Comparison of ENCODE assay signal across 24 cellular contexts in the genomic region with DNA sequence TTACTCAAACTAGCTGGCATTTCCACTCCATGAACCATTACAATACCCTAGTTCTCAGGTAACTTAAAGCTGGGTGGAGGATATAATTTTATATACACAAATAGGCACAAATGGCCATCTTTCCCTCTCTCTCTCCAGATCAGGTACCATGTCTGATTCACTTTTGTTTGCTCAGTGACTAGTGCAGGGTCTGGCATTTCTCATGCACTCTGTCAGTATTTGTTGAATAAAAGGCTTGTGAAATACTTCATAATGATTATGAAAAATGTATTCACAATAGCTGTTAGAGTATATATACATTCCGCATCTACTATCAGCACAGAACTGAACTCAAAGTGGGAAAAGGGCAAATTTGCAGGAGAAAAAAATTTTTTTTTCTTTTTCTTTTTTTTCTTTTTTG.
A peak's percentile ranks its signal among the peaks of the same experiment; 100 is the strongest.
DNase-seq lines count a peak whose midpoint lies in the region; ATAC-seq and TF ChIP-seq lines count a peak whose summit lies in the region.
"Had no signal": no experiment of that assay in that cellular context is flagged by ENCODE, and none has a peak within 500 bp of the region (broad histone marks: within the 10 kb centered on the region; RNA-seq: fewer than 3 reads in every experiment).

No MANE protein-coding gene starts in this region.

- no peaks in the 10 kb centered on the region for H3K36me3 Mint-ChIP-seq in CD8-positive, alpha-beta memory T cell
- H3K36me3 Mint-ChIP-seq: IgD-negative memory B cell; natural killer cell; stimulated activated effector memory CD8-positive, alpha-beta T cell treated with anti-CD3 and anti-CD28 coated beads, Interleukin-12 subunit alpha, Interleukin-12 subunit beta, amount 100 ng/mL, for 72 hours; WTC11 had no signal

- peak overlapping the region; percentile 5; the same call in 1 of the 2 replicates for H3K4me3 ChIP-seq in PC-3 (ENCODE audit: low read length)
- no peak overlapping the region for H3K4me3 ChIP-seq in mammary epithelial cell (replicated peaks in 1 of 3; ENCODE audit: insufficient read depth in 1 of 3, low read depth in 2 of 3, low read length in 3 of 3)
- H3K4me3 ChIP-seq in left lung: no peak overlapping the region
- no peak overlapping the region for H3K4me3 ChIP-seq in CD8-positive, alpha-beta memory T cell (ENCODE audit: low read length)
- H3K4me3 ChIP-seq: gastroesophageal sphincter, sigmoid colon, suprapubic skin, uterus had no signal

- H3K79me2 ChIP-seq in PC-3 (ENCODE audit: low read length): no peaks in the 10 kb centered on the region
- H3K79me2 ChIP-seq in mammary epithelial cell (ENCODE audit: insufficient read depth, low read length): no peaks in the 10 kb centered on the region

- no peak overlapping the region for H2AFZ ChIP-seq in PC-3 (ENCODE audit: low read length)
- H2AFZ ChIP-seq in mammary epithelial cell (ENCODE audit: low read depth, low read length): no peak overlapping the region

- ATAC-seq in PC-3: peak; percentile 89
- peak; percentile 14 for ATAC-seq in left lung
- no peak for ATAC-seq in GM18873 (IDR thresholded peaks at IDR 0.05; ENCODE audit: low FRiP score, unreplicated experiment)
- ATAC-seq: activated naive CD8-positive, alpha-beta T cell treated with anti-CD3 and anti-CD28 coated beads, Interleukin-2, amount 50 U/mL, for 24 hours; natural killer cell; stimulated activated effector memory CD8-positive, alpha-beta T cell treated with anti-CD3 and anti-CD28 coated beads, Interleukin-12 subunit alpha, Interleukin-12 subunit beta, amount 100 ng/mL, for 72 hours; WTC11 had no signal

- CTCF ChIA-PET in PC-3 (lab: Charles Lee): no interaction called here
- CTCF ChIA-PET in mammary epithelial cell (lab: Charles Lee; ENCODE audit: low non-redundant PET): no interaction called here
- CTCF ChIA-PET in CD8-positive, alpha-beta memory T cell (lab: Charles Lee): no interaction called here

- H3K4me2 ChIP-seq in PC-3 (ENCODE audit: low read length) (peak overlapping the region; percentile 58), mammary epithelial cell (ENCODE audit: insufficient read depth, low read depth, low read length) (no peak overlapping the region)

- dilution Hi-C loops in mammary epithelial cell (cut with HindIII; ENCODE audit: low sequenced_read_pairs): no loop called here

- H3K4me1 ChIP-seq in PC-3 (ENCODE audit: insufficient read depth, low read length) (peaks cover 37% of the 10 kb centered on the region), mammary epithelial cell (ENCODE audit: insufficient read depth, low read length) (peaks cover 23% of the 10 kb centered on the region), left lung (peaks cover 0 to 5% of the 10 kb centered on the region in 2 donors)
- H3K4me1 ChIP-seq in CD8-positive, alpha-beta memory T cell (ENCODE audit: insufficient read depth, low read length): no peaks in the 10 kb centered on the region
- H3K4me1 ChIP-seq: uterus had no signal

- no peaks in the 10 kb centered on the region for H4K20me1 ChIP-seq in PC-3 (ENCODE audit: low read length)
- no peaks in the 10 kb centered on the region for H4K20me1 ChIP-seq in mammary epithelial cell (ENCODE audit: insufficient read depth, low read length)

- H3K9ac ChIP-seq in PC-3 (ENCODE audit: low read length): peak overlapping the region; percentile 25; the same call in 1 of the 2 replicates
- H3K9ac ChIP-seq in mammary epithelial cell (ENCODE audit: insufficient read depth, low read length): no peak overlapping the region

- BruUV-seq in PC-3 (replicated peaks; lab: Mats Ljungman, UMichigan) (no TSS peak), mammary epithelial cell (replicated peaks; lab: Mats Ljungman, UMichigan) (no TSS peak)

- H3K27me3 ChIP-seq in PC-3 (ENCODE audit: low read length): no peaks in the 10 kb centered on the region
- no peaks in the 10 kb centered on the region for H3K27me3 ChIP-seq in mammary epithelial cell (ENCODE audit: insufficient read depth, low read length)
- no peaks in the 10 kb centered on the region for H3K27me3 ChIP-seq in left lung
- no peaks in the 10 kb centered on the region for H3K27me3 ChIP-seq in CD8-positive, alpha-beta memory T cell (ENCODE audit: insufficient read depth, low read length, poor library complexity, severe bottlenecking)
- H3K27me3 ChIP-seq: gastroesophageal sphincter, sigmoid colon, suprapubic skin, uterus had no signal

- no peak for TF ChIP-seq CTCF in PC-3 (conservative IDR thresholded peaks at IDR 0.05; ENCODE audit: low read depth, low read length)
- TF ChIP-seq CTCF in mammary epithelial cell (conservative IDR thresholded peaks at IDR 0.05 in 1 of 2, IDR thresholded peaks at IDR 0.05 in 1 of 2; ENCODE audit: extremely low read depth in 1 of 2, insufficient read depth in 1 of 2, low read depth in 1 of 2, low read length in 2 of 2): no peak
- no peak for TF ChIP-seq CTCF in left lung (IDR thresholded peaks at IDR 0.05)

- H3K27ac Mint-ChIP-seq in CD8-positive, alpha-beta memory T cell: no peak overlapping the region
- H3K27ac Mint-ChIP-seq: activated naive CD8-positive, alpha-beta T cell treated with anti-CD3 and anti-CD28 coated beads, Interleukin-2, amount 50 U/mL, for 24 hours; H9; IgD-negative memory B cell; natural killer cell; stimulated activated effector memory CD8-positive, alpha-beta T cell treated with anti-CD3 and anti-CD28 coated beads, Interleukin-12 subunit alpha, Interleukin-12 subunit beta, amount 100 ng/mL, for 72 hours; WTC11 had no signal

- H3K36me3 ChIP-seq in PC-3 (ENCODE audit: low read depth, low read length): no peaks in the 10 kb centered on the region
- no peaks in the 10 kb centered on the region for H3K36me3 ChIP-seq in mammary epithelial cell (ENCODE audit: insufficient read depth, low read length)
- no peaks in the 10 kb centered on the region for H3K36me3 ChIP-seq in left lung
- H3K36me3 ChIP-seq in CD8-positive, alpha-beta memory T cell (ENCODE audit: insufficient read depth, low read length): no peaks in the 10 kb centered on the region
- H3K36me3 ChIP-seq: gastroesophageal sphincter, sigmoid colon, suprapubic skin, uterus had no signal

- H3K9me3 ChIP-seq in PC-3 (ENCODE audit: low read length) (no peaks in the 10 kb centered on the region), mammary epithelial cell (replicated peaks; ENCODE audit: insufficient read depth, low read length) (no peaks in the 10 kb centered on the region), left lung (no peaks in the 10 kb centered on the region)
- no peaks in the 10 kb centered on the region for H3K9me3 ChIP-seq in CD8-positive, alpha-beta memory T cell (ENCODE audit: low read length)
- H3K9me3 ChIP-seq: gastroesophageal sphincter, sigmoid colon, suprapubic skin, uterus had no signal

- no peaks in the 10 kb centered on the region for H3K9me3 Mint-ChIP-seq in CD8-positive, alpha-beta memory T cell
- H3K9me3 Mint-ChIP-seq: activated naive CD8-positive, alpha-beta T cell treated with anti-CD3 and anti-CD28 coated beads, Interleukin-2, amount 50 U/mL, for 24 hours; H9; natural killer cell; stimulated activated effector memory CD8-positive, alpha-beta T cell treated with anti-CD3 and anti-CD28 coated beads, Interleukin-12 subunit alpha, Interleukin-12 subunit beta, amount 100 ng/mL, for 72 hours had no signal

- DNase-seq in DMS53 (lab: John Stamatoyannopoulos, UW) (peak; percentile 63), PC-3 (peak; percentile 93), mammary epithelial cell (peak; percentile 44), left lung (no peak), NCI-H146 treated with DMSO at 0.1 percent for 48 hours (lab: John Stamatoyannopoulos, UW; ENCODE audit: unreplicated experiment) (no peak), caudate nucleus (lab: John Stamatoyannopoulos, UW) (no peak)
- no peak for DNase-seq in CD8-positive, alpha-beta memory T cell
- DNase-seq: ACHN; activated CD4-positive, alpha-beta T cell treated with anti-CD3 and anti-CD28 coated beads, Interleukin-2, amount 50 U/mL, for 48 hours; activated effector memory CD4-positive, alpha-beta T cell treated with anti-CD3 and anti-CD28 coated beads, Interleukin-2, amount 50 U/mL, for 16 hours; activated naive CD8-positive, alpha-beta T cell treated with anti-CD3 and anti-CD28 coated beads, Interleukin-2, amount 50 U/mL, for 24 hours; DMS 273 treated with DMSO at 0.1 percent for 48 hours; H9; kidney glomerular epithelial cell; natural killer cell; NCI-H1694 treated with DMSO at 0.1 percent for 48 hours; sigmoid colon; uterus had no signal

- in situ Hi-C loops in mammary epithelial cell (cut with MboI; ENCODE audit: low sequenced_read_pairs in 2 of 2): no loop called here

- no peaks in the 10 kb centered on the region for H3K9me2 ChIP-seq in PC-3 (replicated peaks; ENCODE audit: low read length)

- intact Hi-C loops in PC-3 (cut with micrococcal nuclease): loop anchor here (2.0 kb wide), 2 partner anchors 41 to 55 kb away; no protein-coding TSS in a partner anchor
- intact Hi-C loops in mammary epithelial cell (cut with micrococcal nuclease): no loop called here
- intact Hi-C loops in left lung (cut with DNase I): no loop called here

- peaks cover 0 to 5% of the 10 kb centered on the region in 2 donors for H3K27me3 Mint-ChIP-seq in CD8-positive, alpha-beta memory T cell
- H3K27me3 Mint-ChIP-seq: IgD-negative memory B cell had no signal

- peak overlapping the region; percentile 89 for H3K27ac ChIP-seq in PC-3 (ENCODE audit: low read length)
- H3K27ac ChIP-seq in mammary epithelial cell (ENCODE audit: insufficient read depth, low read depth, low read length): no peak overlapping the region
- no peak overlapping the region for H3K27ac ChIP-seq in left lung
- no peak overlapping the region for H3K27ac ChIP-seq in CD8-positive, alpha-beta memory T cell (ENCODE audit: low read depth, low read length)
- no peak overlapping the region for H3K27ac ChIP-seq in caudate nucleus (ENCODE audit: low read depth, low read length)
- H3K27ac ChIP-seq: gastroesophageal sphincter, suprapubic skin, uterus had no signal

- WGBS in mammary epithelial cell (ENCODE audit: low coverage, missing lambda C conversion rate): 94% methylated on average over 1 of the region's 1 CpG

- H3K4me3 Mint-ChIP-seq in CD8-positive, alpha-beta memory T cell: no peak overlapping the region
- H3K4me3 Mint-ChIP-seq: activated naive CD8-positive, alpha-beta T cell treated with anti-CD3 and anti-CD28 coated beads, Interleukin-2, amount 50 U/mL, for 24 hours; H9; IgD-negative memory B cell; natural killer cell; stimulated activated effector memory CD8-positive, alpha-beta T cell treated with anti-CD3 and anti-CD28 coated beads, Interleukin-12 subunit alpha, Interleukin-12 subunit beta, amount 100 ng/mL, for 72 hours; WTC11 had no signal

- POLR2A ChIA-PET in PC-3 (lab: Charles Lee; ENCODE audit: unreplicated experiment): no interaction called here
- POLR2A ChIA-PET in CD8-positive, alpha-beta memory T cell (lab: Charles Lee): no interaction called here

- H3K4me1 Mint-ChIP-seq in CD8-positive, alpha-beta memory T cell: no peaks in the 10 kb centered on the region
- H3K4me1 Mint-ChIP-seq: activated naive CD8-positive, alpha-beta T cell treated with anti-CD3 and anti-CD28 coated beads, Interleukin-2, amount 50 U/mL, for 24 hours; IgD-negative memory B cell; natural killer cell; stimulated activated effector memory CD8-positive, alpha-beta T cell treated with anti-CD3 and anti-CD28 coated beads, Interleukin-12 subunit alpha, Interleukin-12 subunit beta, amount 100 ng/mL, for 72 hours had no signal

- H3F3A ChIP-seq in PC-3 (ENCODE audit: low read length, unreplicated experiment): no peaks in the 10 kb centered on the region

Comparison
In these comparisons a context has a peak if more than half of its experiments do, and no peak if none do; other contexts are left out.
1. DNase-seq: peak in DMS53 (single experiment), PC-3 (single experiment) and mammary epithelial cell (single experiment); none in left lung (0 of 2), NCI-H146 treated with DMSO at 0.1 percent for 48 hours (single experiment), CD8-positive, alpha-beta memory T cell (0 of 5) and caudate nucleus (0 of 61).